Comparison of ENCODE assay signal across 8 cellular contexts in genomic region chr6:3054229-3055157, GRCh38. TPM values are rescaled to one million over a fixed set of nuclear protein-coding genes. Genes with fewer than 3 reads are reported as not detected.
DNase-seq lines count a peak whose midpoint lies in the region; ATAC-seq and TF ChIP-seq lines count a peak whose summit lies in the region.
"Not testable (repeated sequence)": the region's sequence is repeated elsewhere in the genome, so short reads cannot be mapped to it uniquely, and the experiment has no call there.

No MANE protein-coding gene starts in this region.

- not testable (repeated sequence) for H2BK15ac ChIP-seq in mesendoderm (replicated peaks; ENCODE audit: low read depth)

- H3K9me3 Mint-ChIP-seq in T-helper 2 cell treated with Interferon-gamma antibody and Interleukin-4, amounts not matched to agents 5 μg/mL and 100 μg/mL, for 36 hours, result not testable (repeated sequence)

- H3K18ac ChIP-seq in mesendoderm (ENCODE audit: low read length), result not testable (repeated sequence)

- intact Hi-C loops in sigmoid colon (cut with DNase I), result loop anchor here (5.0 kb wide), 1 partner anchor 102 kb away; no protein-coding TSS in a partner anchor

- H3K56ac ChIP-seq in mesendoderm (ENCODE audit: low read length), result peak overlapping the region; percentile 81

- not testable (repeated sequence) for H3K9me3 ChIP-seq in gastroesophageal sphincter, sigmoid colon

- H3K23ac ChIP-seq in mesendoderm (ENCODE audit: low read length), result not testable (repeated sequence)

- H3K36me3 Mint-ChIP-seq in T-helper 2 cell treated with Interferon-gamma antibody and Interleukin-4, amounts not matched to agents 5 μg/mL and 100 μg/mL, for 36 hours (ENCODE audit: low read depth), result not testable (repeated sequence)

- not testable (repeated sequence) for H3K79me2 ChIP-seq in mesendoderm (ENCODE audit: control insufficient read depth, insufficient read depth, low read length)

- DNase-seq in G401 (ENCODE audit: low spot score), result peak; percentile 30
- DNase-seq in NCI-H2107 (lab: John Stamatoyannopoulos, UW), result peak; percentile 11
- not testable (repeated sequence) for DNase-seq in T-helper 2 cell treated with Interferon-gamma antibody and Interleukin-4, amounts not matched to agents 5 μg/mL and 100 μg/mL, for 36 hours (ENCODE audit: low spot score); brain microvascular endothelial cell
- DNase-seq in mesendoderm, result peak; percentile 53
- peak; percentile 83 for DNase-seq in sigmoid colon

- TF ChIP-seq EP300 in gastroesophageal sphincter (IDR thresholded peaks at IDR 0.05); sigmoid colon (IDR thresholded peaks at IDR 0.05): not testable (repeated sequence)

- H4K8ac ChIP-seq in mesendoderm (ENCODE audit: low read depth, low read length), result not testable (repeated sequence)

- H3K4me3 Mint-ChIP-seq in T-helper 2 cell treated with Interferon-gamma antibody and Interleukin-4, amounts not matched to agents 5 μg/mL and 100 μg/mL, for 36 hours, result peak overlapping the region; percentile 84

- H3K4me1 ChIP-seq in gastroesophageal sphincter, result peaks cover 0 to 29% (median 0%) of the 10 kb centered on the region in 3 donors
- H3K4me1 ChIP-seq in mesendoderm (ENCODE audit: control insufficient read depth, low read depth, low read length), result not testable (repeated sequence)
- peaks cover 0 to 12% (median 8%) of the 10 kb centered on the region in 4 donors for H3K4me1 ChIP-seq in sigmoid colon

- 28 to 50% methylated on average over 4 to 22 of the region's 27 CpGs for WGBS in gastroesophageal sphincter (ENCODE audit: low coverage in 1 of 2), 2 donors
- no CpG with 5 or more reads among the region's 27 CpGs for WGBS in mesendoderm (ENCODE audit: extremely low coverage, insufficient coverage, low lambda C conversion rate)
- WGBS in sigmoid colon, 2 donors, result 54 to 67% methylated on average over 27 of the region's 27 CpGs

- peak overlapping the region; percentile 52 for H3K9ac ChIP-seq in mesendoderm (ENCODE audit: low read length)

- not testable (repeated sequence) for H4K5ac ChIP-seq in mesendoderm (ENCODE audit: low read length)

- not testable (repeated sequence) for TF ChIP-seq POLR2A in gastroesophageal sphincter (IDR thresholded peaks at IDR 0.05); sigmoid colon (IDR thresholded peaks at IDR 0.05)

- H3K36me3 ChIP-seq in brain microvascular endothelial cell (replicated peaks); gastroesophageal sphincter; mesendoderm (ENCODE audit: control insufficient read depth, insufficient read depth, low read length); sigmoid colon: not testable (repeated sequence)

- H3K79me1 ChIP-seq in mesendoderm (ENCODE audit: low read length), result not testable (repeated sequence)

- H3K4me1 Mint-ChIP-seq in T-helper 2 cell treated with Interferon-gamma antibody and Interleukin-4, amounts not matched to agents 5 μg/mL and 100 μg/mL, for 36 hours (ENCODE audit: low read depth), result peaks cover 39% of the 10 kb centered on the region

- not testable (repeated sequence) for H3K27me3 ChIP-seq in brain microvascular endothelial cell (replicated peaks); gastroesophageal sphincter; mesendoderm (ENCODE audit: insufficient read depth, low read length, poor library complexity); sigmoid colon

- peak overlapping the region; percentile 26 for H3K27ac Mint-ChIP-seq in T-helper 2 cell treated with Interferon-gamma antibody and Interleukin-4, amounts not matched to agents 5 μg/mL and 100 μg/mL, for 36 hours

- H3K27ac ChIP-seq in 22Rv1 (peak overlapping the region; percentile 90), gastroesophageal sphincter (peak overlapping the region in 3 of 4 donors; percentile 63 to 72 (median 68)), sigmoid colon (peak overlapping the region; percentile 29 to 72 (median 69))
- not testable (repeated sequence) for H3K27ac ChIP-seq in brain microvascular endothelial cell; mesendoderm (ENCODE audit: low read depth, low read length)

- TF ChIP-seq CTCF in 22Rv1 (IDR thresholded peaks at IDR 0.05); brain microvascular endothelial cell (IDR thresholded peaks at IDR 0.05; ENCODE audit: low read depth, low read length, missing control alignments); gastroesophageal sphincter (IDR thresholded peaks at IDR 0.05); sigmoid colon (IDR thresholded peaks at IDR 0.05): not testable (repeated sequence)

- H3K27me3 Mint-ChIP-seq in T-helper 2 cell treated with Interferon-gamma antibody and Interleukin-4, amounts not matched to agents 5 μg/mL and 100 μg/mL, for 36 hours (ENCODE audit: low read depth), result not testable (repeated sequence)

- H3K4me3 ChIP-seq in brain microvascular endothelial cell (ENCODE audit: low read depth, low read length), result peak overlapping the region; percentile 32
- peak overlapping the region in 1 of 2 donors; percentile 54 for H3K4me3 ChIP-seq in gastroesophageal sphincter
- not testable (repeated sequence) for H3K4me3 ChIP-seq in mesendoderm (ENCODE audit: low read length)
- peak overlapping the region; percentile 31 to 54 (median 41) for H3K4me3 ChIP-seq in sigmoid colon

- not testable (repeated sequence) for ATAC-seq in gastroesophageal sphincter

- not testable (repeated sequence) for H2BK5ac ChIP-seq in mesendoderm (ENCODE audit: low read length)

- H2BK120ac ChIP-seq in mesendoderm (ENCODE audit: low read depth, low read length), result not testable (repeated sequence)

- in situ Hi-C loops in G401 (cut with HindIII; ENCODE audit: low sequenced_read_pairs); brain microvascular endothelial cell (cut with HindIII; ENCODE audit: low pct_ligation_motif_present, low sequenced_read_pairs): not testable (repeated sequence)

- peak overlapping the region; percentile 72 for H3K4me2 ChIP-seq in mesendoderm (ENCODE audit: low read length)

- H3K4ac ChIP-seq in mesendoderm (ENCODE audit: low read depth, low read length), result not testable (repeated sequence)

- H2AK5ac ChIP-seq in mesendoderm (ENCODE audit: low read length), result not testable (repeated sequence)

RNA-seq across cellular contexts. Expression of gene RIPK1, which starts 13.8 kb away (rescaled TPM):
- total RNA-seq in G401 (2014; rRNA removed; shearing (Covaris generic)), result 18.8 and 19.0 TPM in 2 replicates
- total RNA-seq in gastroesophageal sphincter (10 to 100 TPM; 20.1 to 28.9 (median 25.7) TPM), sigmoid colon (10 to 100 TPM; 19.7 to 27.3 (median 22.7) TPM)
- 18.8 TPM for polyA plus RNA-seq in mesendoderm (2013, experiment 1 of 2)
- polyA plus RNA-seq in mesendoderm (2013, experiment 2 of 2), result 19.8 TPM
- 10 to 100 TPM; 20.4 to 23.8 (median 20.7) TPM for polyA plus RNA-seq in sigmoid colon

RNA-seq across cellular contexts. Expression of gene NQO2, which starts 54.8 kb away (rescaled TPM):
- 159 and 203 TPM in 2 replicates for total RNA-seq in G401 (2014; rRNA removed; shearing (Covaris generic))
- total RNA-seq in gastroesophageal sphincter (10 to 100 TPM; 15.8 to 32.8 (median 27.2) TPM), sigmoid colon (10 to 100 TPM; 14.7 to 33.2 (median 24.0) TPM)
- 103 TPM for polyA plus RNA-seq in mesendoderm (2013, experiment 1 of 2)
- polyA plus RNA-seq in mesendoderm (2013, experiment 2 of 2), result 109 TPM
- 10 to 100 TPM; 12.5 to 18.0 (median 16.1) TPM for polyA plus RNA-seq in sigmoid colon
